2 cellular contexts compared by ENCODE assay signal in the genomic region with DNA sequence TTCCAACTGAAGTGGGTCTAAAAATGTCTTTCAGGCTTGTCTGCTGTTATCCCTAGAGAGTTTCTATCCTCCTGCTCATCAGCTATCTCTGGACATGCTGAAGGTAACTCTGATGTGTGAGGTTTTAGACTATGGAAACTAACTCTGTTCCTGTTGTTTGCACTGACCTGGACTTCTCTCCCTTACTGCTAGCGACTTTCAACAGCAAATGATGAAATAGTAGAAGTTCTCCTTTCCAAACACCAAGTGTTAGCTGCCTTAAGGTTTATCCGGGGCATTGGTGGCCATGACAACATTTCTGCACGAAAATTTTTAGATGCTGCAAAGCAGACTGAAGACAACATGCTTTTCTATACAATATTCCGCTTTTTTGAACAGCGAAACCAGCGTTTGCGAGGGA.
TF ChIP-seq lines count a peak whose summit lies in the region.

No MANE protein-coding gene starts in this region.

TF ChIP-seq in HCT116, 20 proteins besides CTCF, POLR2A, EP300 and RAD21:
- no peak for TF ChIP-seq SRF (IDR thresholded peaks at IDR 0.05; ENCODE audit: low read depth)
- no peak for TF ChIP-seq YY1 (IDR thresholded peaks at IDR 0.05; ENCODE audit: extremely low read depth, insufficient replicate concordance, low read depth, low read length)
- no peak for TF ChIP-seq CEBPB (IDR thresholded peaks at IDR 0.05; ENCODE audit: low read depth)
- TF ChIP-seq, protein P1, sequence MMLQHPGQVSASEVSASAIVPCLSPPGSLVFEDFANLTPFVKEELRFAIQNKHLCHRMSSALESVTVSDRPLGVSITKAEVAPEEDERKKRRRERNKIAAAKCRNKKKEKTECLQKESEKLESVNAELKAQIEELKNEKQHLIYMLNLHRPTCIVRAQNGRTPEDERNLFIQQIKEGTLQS (IDR thresholded peaks at IDR 0.05) = no peak
- TF ChIP-seq EGR1 (IDR thresholded peaks at IDR 0.05; ENCODE audit: low read depth) = no peak
- TF ChIP-seq TCF7L2 (IDR thresholded peaks at IDR 0.05; ENCODE audit: borderline replicate concordance, extremely low read depth, insufficient read depth, insufficient read length) = no peak
- TF ChIP-seq JUND (IDR thresholded peaks at IDR 0.05) = no peak
- no peak for TF ChIP-seq ZNF274 (IDR thresholded peaks at IDR 0.05; ENCODE audit: low read depth, low read length)
- TF ChIP-seq EZH2phosphoT487 (IDR thresholded peaks at IDR 0.05; ENCODE audit: borderline replicate concordance) = no peak
- TF ChIP-seq SIN3A (IDR thresholded peaks at IDR 0.05; ENCODE audit: low read depth) = no peak
- TF ChIP-seq, protein P2, sequence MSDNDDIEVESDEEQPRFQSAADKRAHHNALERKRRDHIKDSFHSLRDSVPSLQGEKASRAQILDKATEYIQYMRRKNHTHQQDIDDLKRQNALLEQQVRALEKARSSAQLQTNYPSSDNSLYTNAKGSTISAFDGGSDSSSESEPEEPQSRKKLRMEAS (IDR thresholded peaks at IDR 0.05) = no peak
- no peak for TF ChIP-seq POLR2AphosphoS5 (IDR thresholded peaks at IDR 0.05; ENCODE audit: low read depth, low read length)
TF ChIP-seq in HCT116: peak in this region for 0.

TF ChIP-seq in HepG2, 621 proteins besides CTCF, POLR2A, EP300 and RAD21:
- TF ChIP-seq DNMT1 (CRISPR knock-in tag; IDR thresholded peaks at IDR 0.05) = no peak
- TF ChIP-seq ZNF547 (CRISPR knock-in tag; IDR thresholded peaks at IDR 0.05) = no peak
- TF ChIP-seq ZMYM4 (CRISPR knock-in tag; IDR thresholded peaks at IDR 0.05) = no peak
- TF ChIP-seq ZKSCAN5 (CRISPR knock-in tag; IDR thresholded peaks at IDR 0.05) = no peak
- no peak for TF ChIP-seq ZKSCAN8 (CRISPR knock-in tag; IDR thresholded peaks at IDR 0.05; ENCODE audit: borderline replicate concordance)
TF ChIP-seq in HepG2: peak in this region for 0.
